In the genomic region with DNA sequence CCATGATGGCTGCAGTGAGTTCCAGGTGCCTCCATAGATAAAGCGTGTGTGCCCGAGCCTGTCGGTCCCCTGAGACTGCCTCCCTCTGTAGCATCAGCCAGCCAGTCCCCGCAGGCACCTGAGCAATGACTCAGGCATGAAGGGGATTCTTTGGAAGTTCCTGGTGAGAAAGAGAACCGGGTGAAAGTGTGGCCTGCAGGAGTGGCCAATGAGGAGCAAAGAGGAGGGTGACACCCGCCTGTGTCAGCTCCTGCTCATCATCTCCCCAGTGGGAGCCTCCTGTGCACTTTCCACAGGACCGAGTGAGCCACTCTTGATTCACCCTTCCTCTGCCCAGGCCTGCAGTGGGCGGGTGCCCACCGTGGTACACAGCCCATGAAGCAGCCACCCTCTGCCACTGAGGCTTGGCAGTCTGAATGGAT, we compare ENCODE assay signal across 11 cellular contexts.
A peak's percentile ranks its signal among the peaks of the same experiment; 100 is the strongest.
DNase-seq lines count a peak whose midpoint lies in the region; ATAC-seq, FAIRE-seq and TF ChIP-seq lines count a peak whose summit lies in the region.
"Had no signal": no experiment of that assay in that cellular context is flagged by ENCODE, and none has a peak within 500 bp of the region (broad histone marks: within the 10 kb centered on the region; RNA-seq: fewer than 3 reads in every experiment).

No MANE protein-coding gene starts in this region.

- no peak for FAIRE-seq in frontal cortex (lab: Jason Lieb, UNC)

- H3K4me3 ChIP-seq in AG10803 (ENCODE audit: low read length) (no peak overlapping the region), astrocyte of the spinal cord (ENCODE audit: low read depth, low read length) (no peak overlapping the region), mucosa of descending colon (no peak overlapping the region), tibial nerve (no peak overlapping the region)
- H3K4me3 ChIP-seq: cardiac muscle cell had no signal

- no peak for TF ChIP-seq EP300 in tibial nerve (IDR thresholded peaks at IDR 0.05)

- H3K9me3 Mint-ChIP-seq in CD4-positive, alpha-beta T cell: no peaks in the 10 kb centered on the region

- H3K4me1 ChIP-seq in mucosa of descending colon (ENCODE audit: low read depth) (peaks cover 11% of the 10 kb centered on the region), tibial nerve (peaks cover 0 to 17% (median 8%) of the 10 kb centered on the region in 4 donors)

- no peak overlapping the region for H3K4me3 Mint-ChIP-seq in CD4-positive, alpha-beta T cell

- no peak overlapping the region for H3K27ac Mint-ChIP-seq in CD4-positive, alpha-beta T cell

- POLR2A ChIA-PET in CD4-positive, alpha-beta T cell (lab: Charles Lee): no interaction called here

- H3K9me3 ChIP-seq in mucosa of descending colon: no peaks in the 10 kb centered on the region
- no peaks in the 10 kb centered on the region for H3K9me3 ChIP-seq in CD4-positive, alpha-beta T cell (ENCODE audit: control insufficient read depth, low read length)
- no peaks in the 10 kb centered on the region for H3K9me3 ChIP-seq in tibial nerve
- H3K9me3 ChIP-seq: neutrophil had no signal

- intact Hi-C loops in mucosa of descending colon (cut with DNase I, micrococcal nuclease): no loop called here
- intact Hi-C loops in CD4-positive, alpha-beta T cell (cut with DNase I, micrococcal nuclease): loop anchor here in 1 of 2 experiments (10.0 kb wide), 1 partner anchor 54 kb away; no protein-coding TSS in a partner anchor

- DNase-seq in AG10803 (ENCODE audit: low read depth) (peak; percentile 47), HS-5 (ENCODE audit: low read depth) (peak; percentile 100), astrocyte of the spinal cord (ENCODE audit: low read depth, low spot score) (peak; percentile 69), mucosa of descending colon (peak in 1 of 3 donors; percentile 24), frontal cortex (ENCODE audit: low spot score in 2 of 2) (no peak), tibial nerve (ENCODE audit: low spot score in 2 of 2) (no peak)
- DNase-seq in CD4-positive, alpha-beta T cell: no peak
- DNase-seq: DND-41 had no signal

- WGBS in tibial nerve, 2 donors: 77 to 86% methylated on average over 9 of the region's 9 CpGs

- H3K36me3 ChIP-seq in mucosa of descending colon (ENCODE audit: low read depth) (no peaks in the 10 kb centered on the region), tibial nerve (no peaks in the 10 kb centered on the region)
- H3K36me3 ChIP-seq: cardiac muscle cell, neutrophil had no signal

- in situ Hi-C loops in astrocyte of the spinal cord (cut with HindIII; ENCODE audit: low sequenced_read_pairs): no loop called here

- TF ChIP-seq CTCF in AG10803 (conservative IDR thresholded peaks at IDR 0.05; ENCODE audit: low read length): no peak
- no peak for TF ChIP-seq CTCF in astrocyte of the spinal cord (IDR thresholded peaks at IDR 0.05; ENCODE audit: low read depth, low read length)
- no peak for TF ChIP-seq CTCF in mucosa of descending colon (IDR thresholded peaks at IDR 0.05)
- TF ChIP-seq CTCF in CD4-positive, alpha-beta T cell (IDR thresholded peaks at IDR 0.05): no peak
- no peak for TF ChIP-seq CTCF in tibial nerve (IDR thresholded peaks at IDR 0.05)

- H3K27me3 Mint-ChIP-seq in CD4-positive, alpha-beta T cell: no peaks in the 10 kb centered on the region

- no peaks in the 10 kb centered on the region for H3K27me3 ChIP-seq in CD4-positive, alpha-beta T cell (ENCODE audit: control insufficient read depth, insufficient read depth, low read length)
- no peaks in the 10 kb centered on the region for H3K27me3 ChIP-seq in tibial nerve
- H3K27me3 ChIP-seq: cardiac muscle cell, neutrophil had no signal

- CTCF ChIA-PET in CD4-positive, alpha-beta T cell (lab: Charles Lee): no interaction called here

- H3K4me1 Mint-ChIP-seq in CD4-positive, alpha-beta T cell (ENCODE audit: low read depth): no peaks in the 10 kb centered on the region

- no peak overlapping the region for H3K27ac ChIP-seq in CD4-positive, alpha-beta T cell (ENCODE audit: low read depth, low read length)
- peak overlapping the region in 1 of 4 donors; percentile 5 for H3K27ac ChIP-seq in tibial nerve
- H3K27ac ChIP-seq: cardiac muscle cell, neutrophil had no signal

- no peaks in the 10 kb centered on the region for H3K36me3 Mint-ChIP-seq in CD4-positive, alpha-beta T cell (ENCODE audit: low read depth)

- ATAC-seq in mucosa of descending colon (peak; percentile 10), GM18502 (IDR thresholded peaks at IDR 0.05; ENCODE audit: poor library complexity, unreplicated experiment) (no peak)
- ATAC-seq in CD4-positive, alpha-beta T cell (ENCODE audit: poor library complexity): no peak

- no peak for TF ChIP-seq POLR2A in tibial nerve (IDR thresholded peaks at IDR 0.05)

Comparison
In these comparisons a context has a peak if more than half of its experiments do, and no peak if none do; other contexts are left out.
1. DNase-seq: peak in AG10803 (single experiment), HS-5 (single experiment) and astrocyte of the spinal cord (single experiment); none in CD4-positive, alpha-beta T cell (0 of 10), frontal cortex (0 of 2) and tibial nerve (0 of 2).